1 cellular context compared by ENCODE assay signal in the genomic region with DNA sequence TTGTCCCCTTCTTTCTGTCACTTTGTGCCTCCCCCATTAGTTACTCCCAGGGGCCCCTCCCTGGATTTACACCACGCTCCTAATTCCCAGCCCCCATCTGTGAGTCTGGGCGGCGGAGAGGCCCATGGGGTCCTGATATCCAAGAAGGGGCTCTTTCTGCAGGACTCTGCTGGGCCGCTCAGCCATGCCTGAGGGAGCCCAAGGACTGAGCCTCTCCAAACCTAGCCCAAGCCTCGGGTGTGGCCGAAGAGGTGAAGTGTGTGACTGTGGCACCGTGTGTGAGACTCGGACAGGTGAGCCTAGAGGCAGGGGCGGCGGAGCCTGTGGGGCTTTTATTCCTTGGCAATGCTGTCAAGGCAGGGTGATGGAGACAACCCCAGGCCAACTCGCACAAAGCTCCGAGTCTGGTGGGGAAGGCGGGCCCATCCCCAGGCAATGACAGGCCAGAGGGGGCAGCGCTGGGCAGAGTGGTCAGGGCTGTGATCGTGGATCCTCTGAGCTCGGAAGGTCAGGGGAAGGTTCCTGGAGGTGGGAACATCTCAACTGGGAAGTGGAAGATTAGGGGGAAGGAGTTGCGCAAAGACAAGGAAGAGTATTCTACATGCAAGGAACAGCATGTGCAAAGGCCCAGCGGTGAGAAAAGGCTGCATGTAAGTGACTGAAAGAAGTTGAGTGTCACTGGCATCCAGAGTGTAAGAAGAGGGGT.
TF ChIP-seq lines count a peak whose summit lies in the region.

No MANE protein-coding gene starts in this region.

TF ChIP-seq in K562, 482 proteins besides CTCF, POLR2A, EP300 and RAD21 (continued from another document and continues in another):
- TF ChIP-seq ZNF24 (IDR thresholded peaks at IDR 0.05): no peak
- no peak for TF ChIP-seq KDM5B (IDR thresholded peaks at IDR 0.05; ENCODE audit: insufficient replicate concordance, low read depth, low read length)
- TF ChIP-seq ZBTB7A (IDR thresholded peaks at IDR 0.05; ENCODE audit: borderline replicate concordance, control insufficient read depth, low read depth, low read length): 0 out of 2 replicates have a peak, but pooled peaks have one; percentile 50
- peak; percentile 79; the same call in 1 of the 2 replicates for TF ChIP-seq SMARCA5 (IDR thresholded peaks at IDR 0.05)
- TF ChIP-seq FIP1L1 (IDR thresholded peaks at IDR 0.05; ENCODE audit: low read depth, low read length, poor library complexity, severe bottlenecking): no peak
- TF ChIP-seq MTA1 (IDR thresholded peaks at IDR 0.05; ENCODE audit: borderline replicate concordance): no peak
- peak; percentile 80 for TF ChIP-seq CEBPB (tag; IDR thresholded peaks at IDR 0.05)
- TF ChIP-seq, protein P1, sequence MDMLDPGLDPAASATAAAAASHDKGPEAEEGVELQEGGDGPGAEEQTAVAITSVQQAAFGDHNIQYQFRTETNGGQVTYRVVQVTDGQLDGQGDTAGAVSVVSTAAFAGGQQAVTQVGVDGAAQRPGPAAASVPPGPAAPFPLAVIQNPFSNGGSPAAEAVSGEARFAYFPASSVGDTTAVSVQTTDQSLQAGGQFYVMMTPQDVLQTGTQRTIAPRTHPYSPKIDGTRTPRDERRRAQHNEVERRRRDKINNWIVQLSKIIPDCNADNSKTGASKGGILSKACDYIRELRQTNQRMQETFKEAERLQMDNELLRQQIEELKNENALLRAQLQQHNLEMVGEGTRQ (CRISPR knock-in tag; IDR thresholded peaks at IDR 0.05): no peak
- TF ChIP-seq CHD2 (IDR thresholded peaks at IDR 0.05; ENCODE audit: low read depth, low read length): no peak
- no peak for TF ChIP-seq TBP (optimal IDR thresholded peaks at IDR 0.05; ENCODE audit: low read depth, low read length)
- no peak for TF ChIP-seq SMAD2 (IDR thresholded peaks at IDR 0.05; ENCODE audit: low read depth, low read length)
- no peak for TF ChIP-seq MYC (IDR thresholded peaks at IDR 0.05; ENCODE audit: low read depth, low read length)
- TF ChIP-seq MYC (CRISPR knock-in tag; IDR thresholded peaks at IDR 0.05; ENCODE audit: borderline replicate concordance, low read depth): no peak
- TF ChIP-seq ESRRB (CRISPR knock-in tag; IDR thresholded peaks at IDR 0.05; ENCODE audit: borderline replicate concordance): no peak
- 0 out of 4 replicates have a peak, but pooled peaks of 1 of the 2 experiments have one; percentile 37 for TF ChIP-seq HDAC1 (IDR thresholded peaks at IDR 0.05)
- TF ChIP-seq CBX3 (IDR thresholded peaks at IDR 0.05; ENCODE audit: borderline replicate concordance in 1 of 2, low read length in 2 of 2): no peak
- TF ChIP-seq NFE2L1 (tag; IDR thresholded peaks at IDR 0.05; ENCODE audit: borderline replicate concordance, low read depth): no peak
- TF ChIP-seq SUPT5H (IDR thresholded peaks at IDR 0.05): 0 out of 2 replicates have a peak, but pooled peaks have one; percentile 26
- TF ChIP-seq, protein P2, sequence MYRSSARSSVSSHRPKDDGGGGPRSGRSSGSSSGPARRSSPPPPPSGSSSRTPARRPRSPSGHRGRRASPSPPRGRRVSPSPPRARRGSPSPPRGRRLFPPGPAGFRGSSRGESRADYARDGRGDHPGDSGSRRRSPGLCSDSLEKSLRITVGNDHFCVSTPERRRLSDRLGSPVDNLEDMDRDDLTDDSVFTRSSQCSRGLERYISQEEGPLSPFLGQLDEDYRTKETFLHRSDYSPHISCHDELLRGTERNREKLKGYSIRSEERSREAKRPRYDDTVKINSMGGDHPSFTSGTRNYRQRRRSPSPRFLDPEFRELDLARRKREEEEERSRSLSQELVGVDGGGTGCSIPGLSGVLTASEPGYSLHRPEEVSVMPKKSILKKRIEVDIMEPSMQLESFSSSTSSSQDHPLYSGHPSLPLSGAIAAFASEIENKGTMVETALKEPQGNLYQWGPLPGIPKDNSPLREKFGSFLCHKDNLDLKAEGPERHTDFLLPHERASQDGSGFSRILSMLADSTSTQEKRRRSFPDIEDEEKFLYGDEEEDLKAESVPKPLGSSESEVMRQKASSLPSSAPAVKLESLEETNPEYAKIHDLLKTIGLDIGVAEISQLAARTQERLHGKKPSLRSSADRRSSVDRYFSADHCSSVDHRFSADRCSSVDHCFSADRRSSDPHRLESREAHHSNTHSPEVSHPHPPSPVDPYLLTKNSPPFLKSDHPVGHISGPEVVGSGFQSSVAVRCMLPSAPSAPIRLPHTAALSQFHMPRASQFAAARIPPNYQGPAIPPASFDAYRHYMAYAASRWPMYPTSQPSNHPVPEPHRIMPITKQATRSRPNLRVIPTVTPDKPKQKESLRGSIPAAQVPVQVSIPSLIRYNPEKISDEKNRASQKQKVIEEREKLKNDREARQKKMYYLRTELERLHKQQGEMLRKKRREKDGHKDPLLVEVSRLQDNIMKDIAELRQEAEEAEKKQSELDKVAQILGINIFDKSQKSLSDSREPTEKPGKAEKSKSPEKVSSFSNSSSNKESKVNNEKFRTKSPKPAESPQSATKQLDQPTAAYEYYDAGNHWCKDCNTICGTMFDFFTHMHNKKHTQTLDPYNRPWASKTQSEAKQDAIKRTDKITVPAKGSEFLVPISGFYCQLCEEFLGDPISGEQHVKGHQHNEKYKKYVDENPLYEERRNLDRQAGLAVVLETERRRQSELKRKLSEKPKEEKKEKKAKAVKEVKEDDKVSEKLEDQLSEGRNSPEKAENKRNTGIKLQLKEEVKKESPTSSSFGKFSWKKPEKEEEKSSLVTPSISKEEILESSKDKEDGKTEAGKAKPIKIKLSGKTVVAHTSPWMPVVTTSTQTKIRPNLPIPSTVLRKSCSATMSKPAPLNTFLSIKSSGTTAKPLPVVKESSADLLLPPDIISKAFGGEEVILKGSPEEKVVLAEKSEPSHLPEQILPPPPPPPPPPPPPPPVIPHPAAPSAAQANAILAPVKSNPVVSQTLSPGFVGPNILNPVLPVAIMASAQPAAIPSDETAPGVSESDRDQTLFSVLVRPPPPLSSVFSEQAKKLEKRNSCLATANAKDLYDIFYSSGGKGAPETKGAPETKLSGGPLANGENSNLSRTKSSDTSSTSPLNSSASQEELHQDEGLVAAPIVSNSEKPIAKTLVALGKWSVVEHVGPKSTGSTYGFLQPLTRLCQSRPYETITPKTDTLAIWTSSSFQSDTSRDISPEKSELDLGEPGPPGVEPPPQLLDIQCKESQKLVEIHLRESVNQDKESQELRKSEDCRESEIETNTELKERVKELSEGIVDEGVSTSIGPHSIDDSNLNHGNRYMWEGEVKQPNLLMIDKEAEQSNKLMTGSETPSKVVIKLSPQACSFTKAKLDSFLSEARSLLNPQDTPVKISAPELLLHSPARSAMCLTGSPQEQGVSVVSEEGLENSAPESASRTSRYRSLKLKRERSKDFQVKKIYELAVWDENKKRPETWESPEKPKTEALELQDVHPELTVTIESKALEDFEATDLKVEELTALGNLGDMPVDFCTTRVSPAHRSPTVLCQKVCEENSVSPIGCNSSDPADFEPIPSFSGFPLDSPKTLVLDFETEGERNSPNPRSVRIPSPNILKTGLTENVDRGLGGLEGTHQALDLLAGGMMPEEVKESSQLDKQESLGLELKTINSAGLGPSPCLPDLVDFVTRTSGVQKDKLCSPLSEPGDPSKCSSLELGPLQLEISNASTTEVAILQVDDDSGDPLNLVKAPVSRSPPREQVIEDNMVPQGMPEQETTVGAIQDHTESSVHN (IDR thresholded peaks at IDR 0.05; ENCODE audit: borderline replicate concordance in 1 of 2, low read depth in 1 of 2): no peak
- TF ChIP-seq ZNF695 (CRISPR knock-in tag; IDR thresholded peaks at IDR 0.05): no peak
- no peak for TF ChIP-seq RBM39 (optimal IDR thresholded peaks at IDR 0.05; ENCODE audit: low read depth, low read length)
- TF ChIP-seq COPS2 (conservative IDR thresholded peaks at IDR 0.05): no peak
- TF ChIP-seq, protein P3, sequence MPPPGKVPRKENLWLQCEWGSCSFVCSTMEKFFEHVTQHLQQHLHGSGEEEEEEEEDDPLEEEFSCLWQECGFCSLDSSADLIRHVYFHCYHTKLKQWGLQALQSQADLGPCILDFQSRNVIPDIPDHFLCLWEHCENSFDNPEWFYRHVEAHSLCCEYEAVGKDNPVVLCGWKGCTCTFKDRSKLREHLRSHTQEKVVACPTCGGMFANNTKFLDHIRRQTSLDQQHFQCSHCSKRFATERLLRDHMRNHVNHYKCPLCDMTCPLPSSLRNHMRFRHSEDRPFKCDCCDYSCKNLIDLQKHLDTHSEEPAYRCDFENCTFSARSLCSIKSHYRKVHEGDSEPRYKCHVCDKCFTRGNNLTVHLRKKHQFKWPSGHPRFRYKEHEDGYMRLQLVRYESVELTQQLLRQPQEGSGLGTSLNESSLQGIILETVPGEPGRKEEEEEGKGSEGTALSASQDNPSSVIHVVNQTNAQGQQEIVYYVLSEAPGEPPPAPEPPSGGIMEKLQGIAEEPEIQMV (tag; conservative IDR thresholded peaks at IDR 0.05; ENCODE audit: low read depth): no peak
- TF ChIP-seq SMARCA4 (IDR thresholded peaks at IDR 0.05): no peak
- TF ChIP-seq RAD51 (IDR thresholded peaks at IDR 0.05; ENCODE audit: borderline replicate concordance, low read depth): no peak
- TF ChIP-seq, protein P4, sequence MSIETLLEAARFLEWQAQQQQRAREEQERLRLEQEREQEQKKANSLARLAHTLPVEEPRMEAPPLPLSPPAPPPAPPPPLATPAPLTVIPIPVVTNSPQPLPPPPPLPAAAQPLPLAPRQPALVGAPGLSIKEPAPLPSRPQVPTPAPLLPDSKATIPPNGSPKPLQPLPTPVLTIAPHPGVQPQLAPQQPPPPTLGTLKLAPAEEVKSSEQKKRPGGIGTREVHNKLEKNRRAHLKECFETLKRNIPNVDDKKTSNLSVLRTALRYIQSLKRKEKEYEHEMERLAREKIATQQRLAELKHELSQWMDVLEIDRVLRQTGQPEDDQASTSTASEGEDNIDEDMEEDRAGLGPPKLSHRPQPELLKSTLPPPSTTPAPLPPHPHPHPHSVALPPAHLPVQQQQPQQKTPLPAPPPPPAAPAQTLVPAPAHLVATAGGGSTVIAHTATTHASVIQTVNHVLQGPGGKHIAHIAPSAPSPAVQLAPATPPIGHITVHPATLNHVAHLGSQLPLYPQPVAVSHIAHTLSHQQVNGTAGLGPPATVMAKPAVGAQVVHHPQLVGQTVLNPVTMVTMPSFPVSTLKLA (conservative IDR thresholded peaks at IDR 0.05): no peak
- peak; percentile 71 for TF ChIP-seq ZNF3 (CRISPR knock-in tag; IDR thresholded peaks at IDR 0.05)
- TF ChIP-seq ZNF583 (CRISPR knock-in tag; IDR thresholded peaks at IDR 0.05): no peak
- TF ChIP-seq LARP7 (IDR thresholded peaks at IDR 0.05): no peak
- peak; percentile 83 for TF ChIP-seq BCOR (IDR thresholded peaks at IDR 0.05)
- TF ChIP-seq, protein P5, sequence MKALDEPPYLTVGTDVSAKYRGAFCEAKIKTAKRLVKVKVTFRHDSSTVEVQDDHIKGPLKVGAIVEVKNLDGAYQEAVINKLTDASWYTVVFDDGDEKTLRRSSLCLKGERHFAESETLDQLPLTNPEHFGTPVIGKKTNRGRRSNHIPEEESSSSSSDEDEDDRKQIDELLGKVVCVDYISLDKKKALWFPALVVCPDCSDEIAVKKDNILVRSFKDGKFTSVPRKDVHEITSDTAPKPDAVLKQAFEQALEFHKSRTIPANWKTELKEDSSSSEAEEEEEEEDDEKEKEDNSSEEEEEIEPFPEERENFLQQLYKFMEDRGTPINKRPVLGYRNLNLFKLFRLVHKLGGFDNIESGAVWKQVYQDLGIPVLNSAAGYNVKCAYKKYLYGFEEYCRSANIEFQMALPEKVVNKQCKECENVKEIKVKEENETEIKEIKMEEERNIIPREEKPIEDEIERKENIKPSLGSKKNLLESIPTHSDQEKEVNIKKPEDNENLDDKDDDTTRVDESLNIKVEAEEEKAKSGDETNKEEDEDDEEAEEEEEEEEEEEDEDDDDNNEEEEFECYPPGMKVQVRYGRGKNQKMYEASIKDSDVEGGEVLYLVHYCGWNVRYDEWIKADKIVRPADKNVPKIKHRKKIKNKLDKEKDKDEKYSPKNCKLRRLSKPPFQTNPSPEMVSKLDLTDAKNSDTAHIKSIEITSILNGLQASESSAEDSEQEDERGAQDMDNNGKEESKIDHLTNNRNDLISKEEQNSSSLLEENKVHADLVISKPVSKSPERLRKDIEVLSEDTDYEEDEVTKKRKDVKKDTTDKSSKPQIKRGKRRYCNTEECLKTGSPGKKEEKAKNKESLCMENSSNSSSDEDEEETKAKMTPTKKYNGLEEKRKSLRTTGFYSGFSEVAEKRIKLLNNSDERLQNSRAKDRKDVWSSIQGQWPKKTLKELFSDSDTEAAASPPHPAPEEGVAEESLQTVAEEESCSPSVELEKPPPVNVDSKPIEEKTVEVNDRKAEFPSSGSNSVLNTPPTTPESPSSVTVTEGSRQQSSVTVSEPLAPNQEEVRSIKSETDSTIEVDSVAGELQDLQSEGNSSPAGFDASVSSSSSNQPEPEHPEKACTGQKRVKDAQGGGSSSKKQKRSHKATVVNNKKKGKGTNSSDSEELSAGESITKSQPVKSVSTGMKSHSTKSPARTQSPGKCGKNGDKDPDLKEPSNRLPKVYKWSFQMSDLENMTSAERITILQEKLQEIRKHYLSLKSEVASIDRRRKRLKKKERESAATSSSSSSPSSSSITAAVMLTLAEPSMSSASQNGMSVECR (CRISPR knock-in tag; IDR thresholded peaks at IDR 0.05): 0 out of 2 replicates have a peak, but pooled peaks have one; percentile 36
- TF ChIP-seq, protein P6, sequence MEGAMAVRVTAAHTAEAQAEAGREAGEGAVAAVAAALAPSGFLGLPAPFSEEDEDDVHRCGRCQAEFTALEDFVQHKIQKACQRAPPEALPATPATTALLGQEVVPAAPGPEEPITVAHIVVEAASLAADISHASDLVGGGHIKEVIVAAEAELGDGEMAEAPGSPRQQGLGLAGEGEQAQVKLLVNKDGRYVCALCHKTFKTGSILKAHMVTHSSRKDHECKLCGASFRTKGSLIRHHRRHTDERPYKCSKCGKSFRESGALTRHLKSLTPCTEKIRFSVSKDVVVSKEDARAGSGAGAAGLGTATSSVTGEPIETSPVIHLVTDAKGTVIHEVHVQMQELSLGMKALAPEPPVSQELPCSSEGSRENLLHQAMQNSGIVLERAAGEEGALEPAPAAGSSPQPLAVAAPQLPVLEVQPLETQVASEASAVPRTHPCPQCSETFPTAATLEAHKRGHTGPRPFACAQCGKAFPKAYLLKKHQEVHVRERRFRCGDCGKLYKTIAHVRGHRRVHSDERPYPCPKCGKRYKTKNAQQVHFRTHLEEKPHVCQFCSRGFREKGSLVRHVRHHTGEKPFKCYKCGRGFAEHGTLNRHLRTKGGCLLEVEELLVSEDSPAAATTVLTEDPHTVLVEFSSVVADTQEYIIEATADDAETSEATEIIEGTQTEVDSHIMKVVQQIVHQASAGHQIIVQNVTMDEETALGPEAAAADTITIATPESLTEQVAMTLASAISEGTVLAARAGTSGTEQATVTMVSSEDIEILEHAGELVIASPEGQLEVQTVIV (CRISPR knock-in tag; IDR thresholded peaks at IDR 0.05; ENCODE audit: borderline replicate concordance): no peak
- no peak for TF ChIP-seq NFYB (IDR thresholded peaks at IDR 0.05; ENCODE audit: extremely low read depth, insufficient read length)
- TF ChIP-seq PHB (CRISPR knock-in tag; IDR thresholded peaks at IDR 0.05): no peak
- no peak for TF ChIP-seq GABPA (tag; conservative IDR thresholded peaks at IDR 0.05; ENCODE audit: low read depth)
- no peak for TF ChIP-seq TEAD2 (tag; IDR thresholded peaks at IDR 0.05)
- no peak for TF ChIP-seq SNRNP70 (optimal IDR thresholded peaks at IDR 0.05; ENCODE audit: low read depth, low read length)
- no peak for TF ChIP-seq PTRF (tag; IDR thresholded peaks at IDR 0.05)
- TF ChIP-seq RFX1 (IDR thresholded peaks at IDR 0.05): no peak
- TF ChIP-seq, protein P7, sequence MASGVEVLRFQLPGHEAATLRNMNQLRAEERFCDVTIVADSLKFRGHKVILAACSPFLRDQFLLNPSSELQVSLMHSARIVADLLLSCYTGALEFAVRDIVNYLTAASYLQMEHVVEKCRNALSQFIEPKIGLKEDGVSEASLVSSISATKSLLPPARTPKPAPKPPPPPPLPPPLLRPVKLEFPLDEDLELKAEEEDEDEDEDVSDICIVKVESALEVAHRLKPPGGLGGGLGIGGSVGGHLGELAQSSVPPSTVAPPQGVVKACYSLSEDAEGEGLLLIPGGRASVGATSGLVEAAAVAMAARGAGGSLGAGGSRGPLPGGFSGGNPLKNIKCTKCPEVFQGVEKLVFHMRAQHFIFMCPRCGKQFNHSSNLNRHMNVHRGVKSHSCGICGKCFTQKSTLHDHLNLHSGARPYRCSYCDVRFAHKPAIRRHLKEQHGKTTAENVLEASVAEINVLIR (CRISPR knock-in tag; IDR thresholded peaks at IDR 0.05): no peak
- TF ChIP-seq NR1H2 (CRISPR knock-in tag; IDR thresholded peaks at IDR 0.05): no peak
